9 cellular contexts compared by ENCODE assay signal in the genomic region with DNA sequence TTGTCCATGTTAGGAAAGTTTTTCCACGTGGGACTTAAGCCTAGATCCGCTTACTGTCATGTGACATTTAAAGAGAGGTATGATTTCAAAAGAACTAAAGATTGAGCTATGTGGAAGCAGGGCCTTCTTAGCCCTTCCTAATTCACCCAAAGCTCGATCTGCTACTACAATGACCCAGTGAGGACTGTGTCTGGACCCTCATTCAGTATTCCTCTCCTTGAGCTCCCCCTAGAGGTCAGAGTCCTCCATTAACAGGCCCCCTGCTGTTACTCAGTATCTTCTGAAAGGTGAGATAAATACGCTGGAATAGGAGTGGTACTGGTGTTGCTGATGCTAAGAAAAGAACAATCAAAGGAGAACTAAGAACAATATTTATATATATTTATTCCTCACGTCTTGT.
DNase-seq lines count a peak whose midpoint lies in the region; ATAC-seq, FAIRE-seq and TF ChIP-seq lines count a peak whose summit lies in the region.
"Had no signal": no experiment of that assay in that cellular context is flagged by ENCODE, and none has a peak within 500 bp of the region (broad histone marks: within the 10 kb centered on the region; RNA-seq: fewer than 3 reads in every experiment).

No MANE protein-coding gene starts in this region.

- H3K9me3 ChIP-seq in Karpas-422 (ENCODE audit: low read length) (no peaks in the 10 kb centered on the region), pancreas (no peaks in the 10 kb centered on the region)

- H3K27me3 ChIP-seq in Karpas-422 (ENCODE audit: low read length) = no peaks in the 10 kb centered on the region
- no peaks in the 10 kb centered on the region for H3K27me3 ChIP-seq in pancreas

- H3K27ac ChIP-seq in Karpas-422 (ENCODE audit: low read length) (no peak overlapping the region), pancreas (no peak overlapping the region)

- intact Hi-C loops in pancreas (cut with DNase I) = no loop called here

- WGBS in pancreas, 2 donors = 31 to 44% methylated on average over 5 of the region's 5 CpGs

- ATAC-seq in pancreas = peak in 3 of 4 donors; percentile 78 to 92 (median 90)

- TF ChIP-seq CTCF in GM12864 (IDR thresholded peaks at IDR 0.05; ENCODE audit: low read depth, low read length, missing control alignments) (peak; percentile 72), fibroblast of pulmonary artery (IDR thresholded peaks at IDR 0.05; ENCODE audit: low read length, missing control alignments) (peak; percentile 97), pancreas (IDR thresholded peaks at IDR 0.05) (peak; percentile 19 to 58 (median 42))

- H2AFZ ChIP-seq in Karpas-422 (ENCODE audit: low read length) = no peak overlapping the region

- H3K9ac ChIP-seq in Karpas-422 (ENCODE audit: low read length) = no peak overlapping the region

- H3K79me2 ChIP-seq in Karpas-422 (ENCODE audit: low read length) = no peaks in the 10 kb centered on the region

- H3K4me2 ChIP-seq in Karpas-422 (ENCODE audit: low read depth, low read length, poor library complexity, severe bottlenecking) = no peak overlapping the region

- no peaks in the 10 kb centered on the region for H4K20me1 ChIP-seq in Karpas-422 (ENCODE audit: insufficient read depth, low read depth, low read length)

- DNase-seq in A172 (ENCODE audit: low spot score) = peak; percentile 67
- DNase-seq in GM12864 (ENCODE audit: low read depth) = peak; percentile 4
- DNase-seq in HCEC 1CT = peak; percentile 55
- DNase-seq in Karpas-422 = peak; percentile 87
- DNase-seq in SW 1271 (lab: John Stamatoyannopoulos, UW) = peak; percentile 39 to 44
- peak; percentile 87 for DNase-seq in fibroblast of pulmonary artery (ENCODE audit: low read depth)
- DNase-seq in pancreas = peak in 4 of 6 donors; percentile 16 to 35 (median 18)
- no peak for DNase-seq in middle frontal gyrus (ENCODE audit: extremely low spot score, low spot score)
- DNase-seq: naive B cell had no signal

- no peak for FAIRE-seq in pancreas (lab: Jason Lieb, UNC)

- no peaks in the 10 kb centered on the region for H3K36me3 ChIP-seq in Karpas-422 (ENCODE audit: insufficient read depth, low read length)
- H3K36me3 ChIP-seq in pancreas = no peaks in the 10 kb centered on the region

- H3K9me2 ChIP-seq in Karpas-422 (replicated peaks; ENCODE audit: insufficient read depth, low read length) = no peaks in the 10 kb centered on the region

- H3K4me1 ChIP-seq in Karpas-422 (ENCODE audit: low read length) (no peaks in the 10 kb centered on the region; the same call in 1 of the 2 replicates), pancreas (no peaks in the 10 kb centered on the region)

- H3K4me3 ChIP-seq in GM12864 (ENCODE audit: low read depth, low read length) (no peak overlapping the region), Karpas-422 (ENCODE audit: low read length) (no peak overlapping the region), fibroblast of pulmonary artery (replicated peaks; ENCODE audit: low read depth, low read length) (no peak overlapping the region), pancreas (no peak overlapping the region)

Comparison
In these comparisons a context has a peak if more than half of its experiments do, and no peak if none do; other contexts are left out.
1. CTCF ChIP-seq: peak in every context shown above with its lines; median percentile 97 in fibroblast of pulmonary artery; 72 in GM12864; 42 in pancreas.